In genomic region chr1:15843826-15844572, GRCh38 we compare ENCODE assay signal across 1 cellular context.
A peak's percentile ranks its signal among the peaks of the same experiment; 100 is the strongest.
TF ChIP-seq lines count a peak whose summit lies in the region.

No MANE protein-coding gene starts in this region.

TF ChIP-seq in HEK293, 187 proteins besides CTCF, POLR2A, EP300 and RAD21 (continued from another document):
- TF ChIP-seq, protein P1, sequence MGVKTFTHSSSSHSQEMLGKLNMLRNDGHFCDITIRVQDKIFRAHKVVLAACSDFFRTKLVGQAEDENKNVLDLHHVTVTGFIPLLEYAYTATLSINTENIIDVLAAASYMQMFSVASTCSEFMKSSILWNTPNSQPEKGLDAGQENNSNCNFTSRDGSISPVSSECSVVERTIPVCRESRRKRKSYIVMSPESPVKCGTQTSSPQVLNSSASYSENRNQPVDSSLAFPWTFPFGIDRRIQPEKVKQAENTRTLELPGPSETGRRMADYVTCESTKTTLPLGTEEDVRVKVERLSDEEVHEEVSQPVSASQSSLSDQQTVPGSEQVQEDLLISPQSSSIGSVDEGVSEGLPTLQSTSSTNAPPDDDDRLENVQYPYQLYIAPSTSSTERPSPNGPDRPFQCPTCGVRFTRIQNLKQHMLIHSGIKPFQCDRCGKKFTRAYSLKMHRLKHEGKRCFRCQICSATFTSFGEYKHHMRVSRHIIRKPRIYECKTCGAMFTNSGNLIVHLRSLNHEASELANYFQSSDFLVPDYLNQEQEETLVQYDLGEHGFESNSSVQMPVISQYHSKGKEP (tag by site-specific recombination; IDR thresholded peaks at IDR 0.05), result peak; percentile 99
- TF ChIP-seq ZXDB (tag by site-specific recombination; IDR thresholded peaks at IDR 0.05) (peak; percentile 29; the same call in 1 of the 2 replicates), ZNF664 (tag by site-specific recombination; IDR thresholded peaks at IDR 0.05) (peak; percentile 58; the same call in 1 of the 2 replicates), TRIM28 (IDR thresholded peaks at IDR 0.05; ENCODE audit: borderline replicate concordance, low read length) (peak; percentile 17; the same call in 1 of the 2 replicates), PRDM6 (tag by site-specific recombination; IDR thresholded peaks at IDR 0.05) (peak; percentile 97), ZSCAN16 (tag by site-specific recombination; IDR thresholded peaks at IDR 0.05) (peak; percentile 85), ZNF660 (tag by site-specific recombination; IDR thresholded peaks at IDR 0.05) (0 out of 2 replicates have a peak, but pooled peaks have one; percentile 30), OSR2 (tag by site-specific recombination; IDR thresholded peaks at IDR 0.05) (peak; percentile 27; the same call in 1 of the 2 replicates), ZBTB17 (tag by site-specific recombination; IDR thresholded peaks at IDR 0.05) (peak; percentile 85)
- TF ChIP-seq, protein P2, sequence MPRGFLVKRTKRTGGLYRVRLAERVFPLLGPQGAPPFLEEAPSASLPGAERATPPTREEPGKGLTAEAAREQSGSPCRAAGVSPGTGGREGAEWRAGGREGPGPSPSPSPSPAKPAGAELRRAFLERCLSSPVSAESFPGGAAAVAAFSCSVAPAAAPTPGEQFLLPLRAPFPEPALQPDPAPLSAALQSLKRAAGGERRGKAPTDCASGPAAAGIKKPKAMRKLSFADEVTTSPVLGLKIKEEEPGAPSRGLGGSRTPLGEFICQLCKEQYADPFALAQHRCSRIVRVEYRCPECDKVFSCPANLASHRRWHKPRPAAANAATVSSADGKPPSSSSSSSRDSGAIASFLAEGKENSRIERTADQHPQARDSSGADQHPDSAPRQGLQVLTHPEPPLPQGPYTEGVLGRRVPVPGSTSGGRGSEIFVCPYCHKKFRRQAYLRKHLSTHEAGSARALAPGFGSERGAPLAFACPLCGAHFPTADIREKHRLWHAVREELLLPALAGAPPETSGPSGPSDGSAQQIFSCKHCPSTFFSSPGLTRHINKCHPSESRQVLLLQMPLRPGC (tag by site-specific recombination; IDR thresholded peaks at IDR 0.05), result no peak
TF ChIP-seq in HEK293: peak in this region for 10.
